In the genomic region with DNA sequence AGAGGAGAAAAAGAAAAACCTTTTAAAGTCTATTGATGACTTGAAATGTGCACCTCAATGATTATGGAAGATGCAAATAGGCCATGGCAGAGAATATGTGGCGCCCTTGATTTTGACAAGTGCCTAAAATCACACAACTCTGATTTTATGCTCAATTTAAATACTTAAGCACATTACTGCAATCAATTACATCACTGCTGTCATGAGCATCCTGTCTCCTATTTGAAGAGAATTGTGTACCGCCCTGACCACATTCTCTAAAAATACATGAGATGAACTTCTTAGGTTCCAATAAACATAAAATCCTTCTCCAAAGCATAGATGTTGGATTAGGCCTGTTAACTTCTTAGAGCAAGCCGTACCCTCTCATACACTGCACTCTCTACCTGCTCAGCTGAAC, we compare ENCODE assay signal across 12 cellular contexts. TPM values are rescaled to one million over a fixed set of nuclear protein-coding genes. Genes with fewer than 3 reads are reported as not detected.
DNase-seq lines count a peak whose midpoint lies in the region; ATAC-seq and TF ChIP-seq lines count a peak whose summit lies in the region.
"Had no signal": no experiment of that assay in that cellular context is flagged by ENCODE, and none has a peak within 500 bp of the region (broad histone marks: within the 10 kb centered on the region; RNA-seq: fewer than 3 reads in every experiment).

No MANE protein-coding gene starts in this region.

- TF ChIP-seq CTCF in SK-N-SH (IDR thresholded peaks at IDR 0.05) (no peak), LNCaP clone FGC (IDR thresholded peaks at IDR 0.05; ENCODE audit: control insufficient read depth, extremely low read depth, insufficient read depth) (no peak), dorsolateral prefrontal cortex (IDR thresholded peaks at IDR 0.05 in 54 of 56, conservative IDR thresholded peaks at IDR 0.05 in 2 of 56; ENCODE audit: low read depth in 1 of 56, partially characterized antibody in 56 of 56) (no peak), progenitor cell of endocrine pancreas (IDR thresholded peaks at IDR 0.05; ENCODE audit: unreplicated experiment) (no peak)

- no peak for DNase-seq in SK-N-SH
- no peak for DNase-seq in LNCaP clone FGC (ENCODE audit: low read depth)
- DNase-seq in dorsolateral prefrontal cortex: no peak
- DNase-seq in progenitor cell of endocrine pancreas (ENCODE audit: low spot score, unreplicated experiment): no peak
- DNase-seq in T1000 (lab: John Stamatoyannopoulos, UW): no peak
- DNase-seq in GM19238 (ENCODE audit: insufficient read length, low spot score): no peak
- no peak for DNase-seq in NAMALWA (ENCODE audit: low spot score)
- DNase-seq: central memory CD4-positive, alpha-beta T cell; left cardiac atrium; transverse colon had no signal

- intact Hi-C loops in dorsolateral prefrontal cortex (cut with DNase I): loop anchor here (5.0 to 10.0 kb wide), 4 partner anchors 184 to 754 kb away; a partner anchor contains a TSS

- H4K20me1 ChIP-seq in SK-N-SH (ENCODE audit: insufficient read depth): no peaks in the 10 kb centered on the region

- H3K36me3 Mint-ChIP-seq in progenitor cell of endocrine pancreas (ENCODE audit: insufficient read depth): no peaks in the 10 kb centered on the region

- CTCF ChIA-PET in SK-N-SH (lab: Yijun Ruan, JAX): interaction anchor here (0.6 to 1.4 kb wide), 3 partner anchors 26 to 235 kb away, joined by 3 to 4 read pairs (median 3); no protein-coding TSS in a partner anchor

- H3K9me2 ChIP-seq in SK-N-SH: no peaks in the 10 kb centered on the region

- no peak for TF ChIP-seq RAD21 in SK-N-SH (IDR thresholded peaks at IDR 0.05; ENCODE audit: low read length)

- peaks cover 5 to 7% of the 10 kb centered on the region in 2 experiments; a peak in 3 of 4 replicates for H3K4me1 ChIP-seq in SK-N-SH (ENCODE audit: control insufficient read depth in 1 of 2, insufficient read depth in 2 of 2, low read depth in 1 of 2, low read length in 1 of 2)

- peak overlapping the region; percentile 61 for H3K27ac Mint-ChIP-seq in progenitor cell of endocrine pancreas

- H3K4me1 Mint-ChIP-seq in progenitor cell of endocrine pancreas (ENCODE audit: low read depth): peaks cover 42% of the 10 kb centered on the region

- WGBS in SK-N-SH (ENCODE audit: low lambda C conversion rate): 91% methylated on average over 3 of the region's 3 CpGs

- no peak overlapping the region for H3K9ac ChIP-seq in SK-N-SH

- ATAC-seq in SK-N-SH treated with all-trans-retinoic acid at 6 μM for 48 hours: no peak
- ATAC-seq: A549, left cardiac atrium had no signal

- POLR2A ChIA-PET in SK-N-SH (lab: Yijun Ruan, JAX): no interaction called here

- no peaks in the 10 kb centered on the region for H3K9me3 Mint-ChIP-seq in progenitor cell of endocrine pancreas (ENCODE audit: low read depth)

- no peaks in the 10 kb centered on the region for H3K79me2 ChIP-seq in SK-N-SH (ENCODE audit: insufficient read depth)

- peaks cover 9% of the 10 kb centered on the region for H3F3A ChIP-seq in SK-N-SH (replicated peaks; ENCODE audit: insufficient read depth)

- H3K4me2 ChIP-seq in SK-N-SH: 0 out of 2 replicates have a peak overlapping the region, but pooled peaks have one; percentile 98

- TF ChIP-seq EP300 in SK-N-SH (IDR thresholded peaks at IDR 0.05; ENCODE audit: borderline replicate concordance in 1 of 2, low read depth in 1 of 2, low read length in 1 of 2): no peak

- no peak overlapping the region for H3K27ac ChIP-seq in SK-N-SH (ENCODE audit: low read depth in 2 of 2, low read length in 1 of 2)
- peak overlapping the region in 10 of 59 donors; percentile 30 to 95 (median 68) for H3K27ac ChIP-seq in dorsolateral prefrontal cortex
- H3K27ac ChIP-seq: A549 had no signal

- H3K4me3 ChIP-seq in SK-N-SH (ENCODE audit: low read depth in 2 of 2, low read length in 1 of 2): no peak overlapping the region; a peak in 1 of 4 replicates
- peak overlapping the region; percentile 88 for H3K4me3 ChIP-seq in LNCaP clone FGC (ENCODE audit: low read depth, low read length)
- H3K4me3 ChIP-seq in dorsolateral prefrontal cortex: peak overlapping the region; percentile 60 to 100 (median 95)
- H3K4me3 ChIP-seq: A549 had no signal

- no peak overlapping the region for H2AFZ ChIP-seq in SK-N-SH (ENCODE audit: low read depth)

- H3K27me3 ChIP-seq in SK-N-SH (ENCODE audit: insufficient read depth) (no peaks in the 10 kb centered on the region), dorsolateral prefrontal cortex (no peaks in the 10 kb centered on the region)
- H3K27me3 ChIP-seq: transverse colon had no signal

- no peaks in the 10 kb centered on the region for H3K27me3 Mint-ChIP-seq in progenitor cell of endocrine pancreas

- peak overlapping the region; percentile 77 for H3K4me3 Mint-ChIP-seq in progenitor cell of endocrine pancreas (ENCODE audit: low read depth)

- no peaks in the 10 kb centered on the region for H3K9me3 ChIP-seq in SK-N-SH
- H3K9me3 ChIP-seq: A549, transverse colon had no signal

- no peaks in the 10 kb centered on the region for H3K36me3 ChIP-seq in SK-N-SH (replicated peaks in 1 of 2; ENCODE audit: control insufficient read depth in 1 of 2, insufficient read depth in 2 of 2, low read length in 1 of 2)
- H3K36me3 ChIP-seq: transverse colon had no signal

TF ChIP-seq in SK-N-SH, 30 proteins besides CTCF, POLR2A, EP300 and RAD21 (continues in another document):
- TF ChIP-seq FOXM1 (IDR thresholded peaks at IDR 0.05; ENCODE audit: low read depth): no peak
- TF ChIP-seq, protein P1, sequence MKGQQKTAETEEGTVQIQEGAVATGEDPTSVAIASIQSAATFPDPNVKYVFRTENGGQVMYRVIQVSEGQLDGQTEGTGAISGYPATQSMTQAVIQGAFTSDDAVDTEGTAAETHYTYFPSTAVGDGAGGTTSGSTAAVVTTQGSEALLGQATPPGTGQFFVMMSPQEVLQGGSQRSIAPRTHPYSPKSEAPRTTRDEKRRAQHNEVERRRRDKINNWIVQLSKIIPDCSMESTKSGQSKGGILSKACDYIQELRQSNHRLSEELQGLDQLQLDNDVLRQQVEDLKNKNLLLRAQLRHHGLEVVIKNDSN (IDR thresholded peaks at IDR 0.05; ENCODE audit: borderline replicate concordance, low read depth): no peak
- TF ChIP-seq RFX5 (IDR thresholded peaks at IDR 0.05; ENCODE audit: low read length): no peak
- TF ChIP-seq, protein P2, sequence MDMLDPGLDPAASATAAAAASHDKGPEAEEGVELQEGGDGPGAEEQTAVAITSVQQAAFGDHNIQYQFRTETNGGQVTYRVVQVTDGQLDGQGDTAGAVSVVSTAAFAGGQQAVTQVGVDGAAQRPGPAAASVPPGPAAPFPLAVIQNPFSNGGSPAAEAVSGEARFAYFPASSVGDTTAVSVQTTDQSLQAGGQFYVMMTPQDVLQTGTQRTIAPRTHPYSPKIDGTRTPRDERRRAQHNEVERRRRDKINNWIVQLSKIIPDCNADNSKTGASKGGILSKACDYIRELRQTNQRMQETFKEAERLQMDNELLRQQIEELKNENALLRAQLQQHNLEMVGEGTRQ (IDR thresholded peaks at IDR 0.05; ENCODE audit: borderline replicate concordance, low read depth, low read length): no peak
- TF ChIP-seq JUND (IDR thresholded peaks at IDR 0.05): no peak
- TF ChIP-seq MXI1 (IDR thresholded peaks at IDR 0.05; ENCODE audit: low read depth, low read length): no peak
- TF ChIP-seq SMC3 (IDR thresholded peaks at IDR 0.05; ENCODE audit: low read depth, low read length): no peak
- no peak for TF ChIP-seq RCOR1 (IDR thresholded peaks at IDR 0.05; ENCODE audit: low read length)
- no peak for TF ChIP-seq RXRA (IDR thresholded peaks at IDR 0.05; ENCODE audit: borderline replicate concordance, low read depth)
- no peak for TF ChIP-seq TEAD4 (IDR thresholded peaks at IDR 0.05; ENCODE audit: borderline replicate concordance, insufficient read depth)
- TF ChIP-seq NFIC (IDR thresholded peaks at IDR 0.05; ENCODE audit: borderline replicate concordance): no peak

TF ChIP-seq in SK-N-SH treated with all-trans-retinoic acid at 6 μM for 48 hours, 23 proteins besides CTCF, POLR2A, EP300 and RAD21:
- TF ChIP-seq ZNF70 (CRISPR knock-in tag; IDR thresholded peaks at IDR 0.05): no peak
- TF ChIP-seq BACH2 (CRISPR knock-in tag; IDR thresholded peaks at IDR 0.05; ENCODE audit: borderline replicate concordance): no peak
- no peak for TF ChIP-seq PPARA (CRISPR knock-in tag; IDR thresholded peaks at IDR 0.05; ENCODE audit: borderline replicate concordance)
- no peak for TF ChIP-seq OSR1 (CRISPR knock-in tag; IDR thresholded peaks at IDR 0.05)
- no peak for TF ChIP-seq ISL1 (CRISPR knock-in tag; IDR thresholded peaks at IDR 0.05)
- TF ChIP-seq ZFP3 (CRISPR knock-in tag; IDR thresholded peaks at IDR 0.05): no peak
- no peak for TF ChIP-seq SNAI2 (CRISPR knock-in tag; IDR thresholded peaks at IDR 0.05)
TF ChIP-seq in SK-N-SH treated with all-trans-retinoic acid at 6 μM for 48 hours: peak in this region for 0.

RNA-seq across cellular contexts. Expression of a gene that starts 1.6 kb away (rescaled TPM):
- 0.95 and 1.6 TPM in 2 replicates for polyA plus RNA-seq in SK-N-SH (2012; rRNA removed)
- polyA plus RNA-seq in SK-N-SH (2012; cell fraction: cytosol; rRNA removed): 1.8 and 2.0 TPM in 2 replicates
- 0.36 and 1.3 TPM in 2 replicates for polyA plus RNA-seq in SK-N-SH (2012; cell fraction: nucleus; rRNA removed)
- total RNA-seq in dorsolateral prefrontal cortex (10 to 100 TPM; 16.1 to 34.2 (median 24.0) TPM), progenitor cell of endocrine pancreas (18.9 and 25.0 TPM in 2 replicates)

RNA-seq across cellular contexts. Expression of a gene that starts 2.0 kb away (rescaled TPM):
- 0.54 and 0.60 TPM in 2 replicates for polyA plus RNA-seq in SK-N-SH (2012; rRNA removed)
- 0.76 and 0.77 TPM in 2 replicates for polyA plus RNA-seq in SK-N-SH (2012; cell fraction: cytosol; rRNA removed)
- 0.60 and 1.8 TPM in 2 replicates for polyA plus RNA-seq in SK-N-SH (2012; cell fraction: nucleus; rRNA removed)
- total RNA-seq in dorsolateral prefrontal cortex (10 to 100 TPM in 119 of 120 experiments, 1 to 10 TPM in 1; 9.7 to 41.2 (median 21.6) TPM), progenitor cell of endocrine pancreas (8.7 and 10.1 TPM in 2 replicates)

Comparison
In these comparisons a context has a peak if more than half of its experiments do, and no peak if none do; other contexts are left out.
1. H3K4me3 ChIP-seq: peak in LNCaP clone FGC (single experiment) and dorsolateral prefrontal cortex (59 of 59); none in SK-N-SH (0 of 2).